18 cellular contexts compared by ENCODE assay signal in genomic region chr5:1392801-1393565, GRCh38. TPM values are rescaled to one million over a fixed set of nuclear protein-coding genes. Genes with fewer than 3 reads are reported as not detected.
"Had no signal": no experiment of that assay in that cellular context is flagged by ENCODE, and none has a peak within 500 bp of the region (broad histone marks: within the 10 kb centered on the region; RNA-seq: fewer than 3 reads in every experiment).

No MANE protein-coding gene starts in this region.

- H3K27ac ChIP-seq: epithelial cell of prostate had no signal

- DNase-seq: activated CD4-positive, alpha-beta T cell treated with anti-CD3 and anti-CD28 coated beads, Interleukin-2, amount 50 U/mL, for 4 hours; activated naive CD4-positive, alpha-beta T cell treated with anti-CD3 and anti-CD28 coated beads for 36 hours; activated T-cell treated with anti-CD3 and anti-CD28 coated beads for 4 hours; foreskin melanocyte; head of caudate nucleus; left colon; mesenchymal stem cell; occipital lobe; stimulated activated CD4-positive, alpha-beta T cell treated with anti-CD3 and anti-CD28 coated beads, Interleukin-12 subunit alpha, Interleukin-12 subunit beta, amount 100 ng/mL, for 4 hours; T-cell; T-helper 9 cell had no signal

- ATAC-seq: activated CD4-positive, CD25-positive, alpha-beta regulatory T cell treated with anti-CD3 and anti-CD28 coated beads, Interleukin-2, amount 50 U/mL, for 24 hours; activated T-helper 17 cell treated with anti-CD3 and anti-CD28 coated beads, Interleukin-2, amount 50 U/mL, for 72 hours; left colon; stimulated activated memory B cell treated with anti-CD40 and anti-IgM and Interleukin-4, amounts not matched to agents 10 μg/mL and 1 μg/mL and 100 μg/mL, for 72 hours; T-cell had no signal

RNA-seq across cellular contexts. Expression of gene SLC6A3, which starts 52.3 kb away (rescaled TPM):
- total RNA-seq: activated naive CD4-positive, alpha-beta T cell treated with anti-CD3 and anti-CD28 coated beads for 36 hours; activated T-helper 17 cell treated with anti-CD3 and anti-CD28 coated beads, Interleukin-2, amount 50 U/mL, for 72 hours; dermis microvascular lymphatic vessel endothelial cell; fibroblast of lung; left colon; occipital lobe; pulmonary artery endothelial cell had no signal
- polyA plus RNA-seq: fibroblast of lung had no signal
